ENCODE assay signal across 11 cellular contexts in the genomic region with DNA sequence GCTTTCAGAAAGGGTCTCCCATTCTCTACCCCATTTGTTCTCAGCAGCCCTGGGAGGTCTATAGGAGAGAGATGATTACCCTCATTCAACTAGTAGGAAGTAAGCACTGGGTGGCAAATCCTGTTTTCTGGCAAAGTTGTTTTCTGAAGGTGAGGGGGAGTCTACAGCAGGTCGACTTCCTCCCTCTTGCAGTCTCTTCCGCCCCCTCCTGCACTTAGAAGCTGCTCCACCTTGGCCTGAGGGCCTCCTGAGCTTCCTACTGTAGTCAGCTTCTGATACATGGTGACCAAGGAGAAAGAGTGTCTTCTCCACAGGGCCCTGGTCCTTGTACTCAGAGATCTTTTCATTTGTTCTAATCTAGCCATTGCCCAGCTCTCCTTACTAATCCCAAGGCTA.
DNase-seq lines count a peak whose midpoint lies in the region; ATAC-seq, FAIRE-seq and TF ChIP-seq lines count a peak whose summit lies in the region.
"Had no signal": no experiment of that assay in that cellular context is flagged by ENCODE, and none has a peak within 500 bp of the region (broad histone marks: within the 10 kb centered on the region; RNA-seq: fewer than 3 reads in every experiment).

No MANE protein-coding gene starts in this region.

- H3K4me1 ChIP-seq in testis = peaks cover 31% of the 10 kb centered on the region

- H3K27ac ChIP-seq in testis = peak overlapping the region; percentile 77 to 78

- intact Hi-C loops in testis (cut with DNase I; ENCODE audit: low total_unique reads) = no loop called here

- 29 to 52% methylated on average over 2 of the region's 2 CpGs for WGBS in testis, 2 donors

- H3K27me3 ChIP-seq in testis = no peaks in the 10 kb centered on the region

- H3K4me3 ChIP-seq in testis = no peak overlapping the region

- peak; percentile 6 for ATAC-seq in GM19397 (IDR thresholded peaks at IDR 0.05; ENCODE audit: unreplicated experiment)
- ATAC-seq in HG02852 (IDR thresholded peaks at IDR 0.05; ENCODE audit: unreplicated experiment) = peak; percentile 19
- peak; percentile 29 for ATAC-seq in HG03571 (IDR thresholded peaks at IDR 0.05; ENCODE audit: unreplicated experiment)

- DNase-seq in testis = no peak
- no peak for DNase-seq in activated T-cell treated with anti-CD3 and anti-CD28 coated beads, Interleukin-2, amount 50 U/mL, for 48 hours
- DNase-seq in middle frontal gyrus (ENCODE audit: extremely low spot score, low spot score) = no peak
- DNase-seq in D721Med (ENCODE audit: insufficient read length, low spot score) = no peak
- DNase-seq in stimulated activated naive CD4-positive, alpha-beta T cell treated with Interleukin-2 at 50 U/mL for 16 hours (lab: John Stamatoyannopoulos, UW) = no peak
- DNase-seq: activated CD4-positive, alpha-beta T cell treated with anti-CD3 and anti-CD28 coated beads for 1 hour; activated gamma-delta T cell; naive B cell had no signal

- H3K36me3 ChIP-seq in testis (ENCODE audit: low read depth, missing control alignments) = no peaks in the 10 kb centered on the region

- no peak for FAIRE-seq in D721Med (lab: Jason Lieb, UNC)

- no peaks in the 10 kb centered on the region for H3K9me3 ChIP-seq in testis

- no peak for TF ChIP-seq CTCF in testis (IDR thresholded peaks at IDR 0.05)
- TF ChIP-seq CTCF in D721Med (IDR thresholded peaks at IDR 0.05; ENCODE audit: insufficient read depth, missing control alignments) = no peak

- TF ChIP-seq POLR2A in testis (IDR thresholded peaks at IDR 0.05) = no peak
